8 cellular contexts compared by ENCODE assay signal in the genomic region with DNA sequence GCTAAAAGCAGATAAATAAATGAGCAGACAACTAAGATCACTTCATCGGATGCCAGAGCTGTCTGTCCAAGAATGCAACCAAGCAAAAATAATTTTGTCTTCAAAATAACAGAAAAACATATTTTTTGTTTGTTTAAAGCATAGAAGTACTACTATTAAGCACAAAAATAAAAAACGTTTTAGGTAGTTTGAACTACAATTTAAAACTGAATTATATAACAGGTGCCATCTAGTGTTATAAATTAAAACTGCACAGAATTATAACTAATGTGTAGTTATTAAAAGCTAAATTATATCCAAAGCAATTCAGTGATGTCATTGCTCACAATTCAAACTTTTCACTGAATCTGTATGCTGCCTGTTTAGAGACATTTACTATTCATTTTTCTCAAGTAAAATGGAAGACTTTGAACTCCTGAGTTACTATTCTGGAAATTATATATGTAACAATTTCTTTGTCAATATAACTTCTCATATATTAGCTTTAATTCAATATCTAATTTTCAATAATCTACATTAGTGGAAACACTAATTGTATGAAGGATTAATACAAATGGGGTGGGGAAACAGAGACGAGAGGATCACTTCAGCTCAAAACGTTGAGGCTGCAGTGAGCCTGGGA. TPM values are rescaled to one million over a fixed set of nuclear protein-coding genes. Genes with fewer than 3 reads are reported as not detected.
DNase-seq lines count a peak whose midpoint lies in the region; ATAC-seq and TF ChIP-seq lines count a peak whose summit lies in the region.

No MANE protein-coding gene starts in this region.

- H3K4me3 Mint-ChIP-seq in activated CD4-positive, alpha-beta T cell treated with anti-CD3 and anti-CD28 coated beads for 36 hours, result no peak overlapping the region

- H3K36me3 Mint-ChIP-seq in activated CD4-positive, alpha-beta T cell treated with anti-CD3 and anti-CD28 coated beads for 36 hours (ENCODE audit: low read depth), result peaks cover 73% of the 10 kb centered on the region

- peak overlapping the region; percentile 65 for H3K27ac Mint-ChIP-seq in activated CD4-positive, alpha-beta T cell treated with anti-CD3 and anti-CD28 coated beads for 36 hours

- H3K9me3 Mint-ChIP-seq in activated CD4-positive, alpha-beta T cell treated with anti-CD3 and anti-CD28 coated beads for 36 hours (ENCODE audit: low read depth), result no peaks in the 10 kb centered on the region

- no peaks in the 10 kb centered on the region for H3K27me3 ChIP-seq in spleen (replicated peaks in 1 of 7)

- no peak overlapping the region for H3K4me3 ChIP-seq in spleen

- H3K4me1 Mint-ChIP-seq in activated CD4-positive, alpha-beta T cell treated with anti-CD3 and anti-CD28 coated beads for 36 hours, result peaks cover 55% of the 10 kb centered on the region

- H3K27ac ChIP-seq in spleen, result peak overlapping the region in 3 of 8 donors; percentile 4 to 79 (median 15)

- H3K9me3 ChIP-seq in spleen, result no peaks in the 10 kb centered on the region

- H3K36me3 ChIP-seq in spleen, result peaks cover 3 to 62% (median 24%) of the 10 kb centered on the region in 6 donors

- no peaks in the 10 kb centered on the region for H3K27me3 Mint-ChIP-seq in activated CD4-positive, alpha-beta T cell treated with anti-CD3 and anti-CD28 coated beads for 36 hours

- H3K4me1 ChIP-seq in spleen, result peaks cover 0 to 12% (median 6%) of the 10 kb centered on the region in 6 donors

- no peak for ATAC-seq in activated CD4-positive, alpha-beta T cell treated with anti-CD3 and anti-CD28 coated beads for 36 hours
- ATAC-seq in GM18511 (IDR thresholded peaks at IDR 0.05; ENCODE audit: unreplicated experiment), result no peak

- peak in 8 of 11 experiments; percentile 19 to 64 (median 58) for TF ChIP-seq CTCF in spleen (IDR thresholded peaks at IDR 0.05 in 8 of 11, conservative IDR thresholded peaks at IDR 0.05 in 3 of 11)

- 63 to 76% (median 67%) methylated on average over 4 of the region's 4 CpGs for WGBS in spleen, 5 donors

- CTCF ChIA-PET in activated CD4-positive, alpha-beta T cell treated with anti-CD3 and anti-CD28 coated beads for 36 hours (lab: Charles Lee), result interaction anchor here (0.7 to 5.0 kb wide), 16 partner anchors 9 to 648 kb away, joined by 3 to 46 read pairs (median 5); no protein-coding TSS in a partner anchor

- POLR2A ChIA-PET in activated CD4-positive, alpha-beta T cell treated with anti-CD3 and anti-CD28 coated beads for 36 hours (lab: Charles Lee), result no interaction called here

- no peak for TF ChIP-seq POLR2A in spleen (IDR thresholded peaks at IDR 0.05)

- intact Hi-C loops in activated CD4-positive, alpha-beta T cell treated with anti-CD3 and anti-CD28 coated beads for 36 hours (cut with DNase I, micrococcal nuclease), result loop anchor here in 1 of 2 experiments (1.0 kb wide), 1 partner anchor 222 kb away; no protein-coding TSS in a partner anchor
- intact Hi-C loops in spleen (cut with DNase I; ENCODE audit: low total_unique reads), result no loop called here

- no peak for DNase-seq in activated CD4-positive, alpha-beta T cell treated with anti-CD3 and anti-CD28 coated beads for 36 hours
- DNase-seq in activated CD4-positive, alpha-beta T cell treated with anti-CD3 and anti-CD28 coated beads for 48 hours, result no peak
- DNase-seq in RKO (ENCODE audit: low spot score), result peak; percentile 38
- DNase-seq in fibroblast of gingiva (ENCODE audit: low read depth), result peak; percentile 11
- DNase-seq in spleen, result no peak
- no peak for DNase-seq in cortex of kidney (lab: John Stamatoyannopoulos, UW)
- DNase-seq in NCI-H345 (lab: John Stamatoyannopoulos, UW), result no peak

RNA-seq across cellular contexts. Expression of gene LINS1, which starts 29.5 kb away (rescaled TPM):
- 10 to 100 TPM; 41.7 to 43.8 TPM for total RNA-seq in activated CD4-positive, alpha-beta T cell treated with anti-CD3 and anti-CD28 coated beads for 36 hours
- 10 to 100 TPM; 25.7 to 71.1 (median 30.6) TPM for total RNA-seq in spleen
- 10 to 100 TPM in 1 of 3 donors, 1 to 10 TPM in 2; 7.7 to 14.5 (median 9.3) TPM for polyA plus RNA-seq in spleen

RNA-seq across cellular contexts. Expression of gene ASB7, which starts 29.9 kb away (rescaled TPM):
- 10 to 100 TPM; 16.6 to 19.5 TPM for total RNA-seq in activated CD4-positive, alpha-beta T cell treated with anti-CD3 and anti-CD28 coated beads for 36 hours
- total RNA-seq in spleen, result 10 to 100 TPM; 15.6 to 27.1 (median 16.4) TPM
- polyA plus RNA-seq in spleen, result 1 to 10 TPM; 3.4 to 5.1 (median 4.0) TPM

RNA-seq across cellular contexts. Expression of gene CERS3, which starts 43.7 kb away (rescaled TPM):
- total RNA-seq in activated CD4-positive, alpha-beta T cell treated with anti-CD3 and anti-CD28 coated beads for 36 hours, result under 1 TPM; 0.41 to 0.60 TPM
- under 1 TPM in 3 of 7 donors, not detected in 4; 0.37 to 0.41 (median 0.40) TPM for total RNA-seq in spleen
- polyA plus RNA-seq in spleen, result under 1 TPM; 0.04 to 0.09 (median 0.06) TPM

Comparison
In these comparisons a context has a peak if more than half of its experiments do, and no peak if none do; other contexts are left out.
1. DNase-seq: peak in RKO (single experiment) and fibroblast of gingiva (single experiment); none in activated CD4-positive, alpha-beta T cell treated with anti-CD3 and anti-CD28 coated beads for 36 hours (single experiment), activated CD4-positive, alpha-beta T cell treated with anti-CD3 and anti-CD28 coated beads for 48 hours (single experiment), spleen (single experiment), cortex of kidney (single experiment) and NCI-H345 (single experiment).